ENCODE assay signal across 17 cellular contexts in the genomic region with DNA sequence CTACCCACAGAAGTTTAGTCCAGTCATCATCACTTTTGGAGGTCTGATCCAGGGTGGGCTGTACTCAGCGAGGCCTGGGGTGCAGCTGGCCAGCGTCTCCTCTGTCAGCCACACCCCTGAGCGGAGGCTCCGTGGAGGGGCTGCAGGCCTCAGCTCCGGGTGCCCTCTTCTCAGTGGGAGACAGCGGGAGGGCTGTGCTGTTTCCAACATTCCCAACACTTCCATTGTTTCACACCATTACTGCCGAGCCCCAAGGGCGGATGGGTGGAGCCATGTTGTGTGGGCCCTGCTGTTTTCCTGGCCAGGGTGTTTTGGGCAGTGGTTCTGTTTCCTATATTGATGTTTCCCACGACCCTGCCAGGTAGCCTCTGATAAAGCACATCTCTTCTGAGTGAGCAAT.
DNase-seq lines count a peak whose midpoint lies in the region; ATAC-seq, FAIRE-seq and TF ChIP-seq lines count a peak whose summit lies in the region.
"Had no signal": no experiment of that assay in that cellular context is flagged by ENCODE, and none has a peak within 500 bp of the region (broad histone marks: within the 10 kb centered on the region; RNA-seq: fewer than 3 reads in every experiment).

No MANE protein-coding gene starts in this region.

- no CpG with 5 or more reads among the region's 9 CpGs for WGBS in neuronal stem cell (ENCODE audit: extremely low coverage in 2 of 2, insufficient read length in 2 of 2, insufficient replicate concordance in 1 of 2), 2 donors
- 94 to 95% methylated on average over 9 of the region's 9 CpGs for WGBS in aorta, 2 donors
- WGBS in heart right ventricle, 2 donors, result 77 to 80% methylated on average over 9 of the region's 9 CpGs

- H3K27ac ChIP-seq in neuronal stem cell (replicated peaks; ENCODE audit: low read length), result no peak overlapping the region
- no peak overlapping the region for H3K27ac ChIP-seq in aorta (ENCODE audit: low read depth in 1 of 2, low read length in 2 of 2)
- H3K27ac ChIP-seq in heart right ventricle, result no peak overlapping the region
- H3K27ac ChIP-seq: 22Rv1 had no signal

- no peak overlapping the region for H3K4me3 Mint-ChIP-seq in progenitor cell of endocrine pancreas (ENCODE audit: low read depth)
- H3K4me3 Mint-ChIP-seq: CD4-positive, alpha-beta T cell; GM23338 had no signal

- H2AFZ ChIP-seq in neuronal stem cell (ENCODE audit: low read length), result peak overlapping the region; percentile 40
- H2AFZ ChIP-seq: GM23338 had no signal

- H3K23ac ChIP-seq in neuronal stem cell (ENCODE audit: low read depth, low read length, poor library complexity), result no peak overlapping the region

- H3K4me3 ChIP-seq in neuronal stem cell (ENCODE audit: low read length in 2 of 2), result no peak overlapping the region
- no peak overlapping the region for H3K4me3 ChIP-seq in aorta (ENCODE audit: low read length in 2 of 2)
- H3K4me3 ChIP-seq in heart right ventricle, result no peak overlapping the region
- H3K4me3 ChIP-seq: GM12878, GM23338 had no signal

- no peak overlapping the region for H3K14ac ChIP-seq in neuronal stem cell (ENCODE audit: low read length)

- no peak overlapping the region for H4K91ac ChIP-seq in neuronal stem cell (ENCODE audit: low read depth, low read length, poor library complexity)

- DNase-seq in activated effector memory CD4-positive, alpha-beta T cell treated with anti-CD3 and anti-CD28 coated beads, Interleukin-2, amount 50 U/mL, for 16 hours, result peak; percentile 39
- DNase-seq in activated effector memory CD4-positive, alpha-beta T cell treated with Interleukin-2 at 50 U/mL for 16 hours, result no peak
- peak; percentile 44 to 58 for DNase-seq in dermis microvascular lymphatic vessel endothelial cell (ENCODE audit: low read depth in 2 of 2)
- no peak for DNase-seq in neuronal stem cell (ENCODE audit: low spot score)
- DNase-seq in aorta, result peak; percentile 28 to 57
- DNase-seq in progenitor cell of endocrine pancreas (ENCODE audit: low spot score, unreplicated experiment), result no peak
- DNase-seq in HTR-8/SVneo (ENCODE audit: insufficient read length, low spot score), result no peak
- DNase-seq in heart right ventricle, result no peak
- DNase-seq: Calu3; CD4-positive, alpha-beta T cell; DMS 273 treated with DMSO at 0.1 percent for 48 hours; DMS79; H7 had no signal

- H3K4me2 ChIP-seq in neuronal stem cell (ENCODE audit: insufficient read depth, low read length, poor library complexity, severe bottlenecking), result no peak overlapping the region
- H3K4me2 ChIP-seq: GM23338 had no signal

- no peak overlapping the region for H3K18ac ChIP-seq in neuronal stem cell (ENCODE audit: low read length)

- H2AK5ac ChIP-seq in neuronal stem cell (ENCODE audit: low read depth, low read length), result no peak overlapping the region

- H3K9me3 Mint-ChIP-seq in progenitor cell of endocrine pancreas (ENCODE audit: low read depth), result no peaks in the 10 kb centered on the region
- H3K9me3 Mint-ChIP-seq: CD4-positive, alpha-beta T cell; GM23338 had no signal

- H3K27me3 Mint-ChIP-seq in progenitor cell of endocrine pancreas, result peaks cover 15% of the 10 kb centered on the region
- H3K27me3 Mint-ChIP-seq: CD4-positive, alpha-beta T cell had no signal

- no peaks in the 10 kb centered on the region for H3K9me3 ChIP-seq in neuronal stem cell (replicated peaks in 1 of 2; ENCODE audit: control insufficient read depth in 2 of 2, insufficient read depth in 1 of 2, low read depth in 1 of 2, low read length in 2 of 2)
- H3K9me3 ChIP-seq in aorta (ENCODE audit: control insufficient read depth, low read length), result no peaks in the 10 kb centered on the region
- H3K9me3 ChIP-seq in heart right ventricle, result no peaks in the 10 kb centered on the region

- no peak overlapping the region for H4K8ac ChIP-seq in neuronal stem cell (ENCODE audit: low read depth, low read length)

- no peak overlapping the region for H3K27ac Mint-ChIP-seq in progenitor cell of endocrine pancreas
- H3K27ac Mint-ChIP-seq: CD4-positive, alpha-beta T cell; GM23338 had no signal

- H2BK120ac ChIP-seq in neuronal stem cell (ENCODE audit: low read depth, low read length), result no peak overlapping the region

- intact Hi-C loops in aorta (cut with DNase I) (no loop called here), heart right ventricle (cut with DNase I) (no loop called here)

- no peak overlapping the region for H2BK12ac ChIP-seq in neuronal stem cell (ENCODE audit: low read length)

- ATAC-seq in aorta (ENCODE audit: low FRiP score) (no peak), heart right ventricle (no peak)
- ATAC-seq: GM12878, GM23338 had no signal

- TF ChIP-seq CTCF in progenitor cell of endocrine pancreas (IDR thresholded peaks at IDR 0.05; ENCODE audit: unreplicated experiment) (no peak), heart right ventricle (IDR thresholded peaks at IDR 0.05) (no peak)

- no peak overlapping the region for H2BK5ac ChIP-seq in neuronal stem cell (ENCODE audit: low read length)

- no peaks in the 10 kb centered on the region for H3K36me3 ChIP-seq in neuronal stem cell (replicated peaks in 1 of 2; ENCODE audit: control insufficient read depth in 2 of 2, insufficient read depth in 2 of 2, low read length in 2 of 2)
- H3K36me3 ChIP-seq in aorta (ENCODE audit: control insufficient read depth in 1 of 2, insufficient read depth in 2 of 2, low read length in 1 of 2), result no peaks in the 10 kb centered on the region
- H3K36me3 ChIP-seq in heart right ventricle, result peaks cover 0 to 5% (median 0%) of the 10 kb centered on the region in 9 donors

- H3K27me3 ChIP-seq in neuronal stem cell (ENCODE audit: control insufficient read depth in 3 of 3, insufficient read depth in 3 of 3, low read depth in 1 of 3, low read length in 3 of 3), result peaks cover 0 to 6% (median 0%) of the 10 kb centered on the region in 3 experiments
- no peaks in the 10 kb centered on the region for H3K27me3 ChIP-seq in aorta (ENCODE audit: control insufficient read depth in 1 of 2, insufficient read depth in 2 of 2, low read length in 1 of 2)
- H3K27me3 ChIP-seq in heart right ventricle, result no peaks in the 10 kb centered on the region

- H3K4me1 Mint-ChIP-seq in progenitor cell of endocrine pancreas (ENCODE audit: low read depth), result peaks cover 7% of the 10 kb centered on the region

- H3K36me3 Mint-ChIP-seq in progenitor cell of endocrine pancreas (ENCODE audit: insufficient read depth), result no peaks in the 10 kb centered on the region

- no peak overlapping the region for H3K9ac ChIP-seq in neuronal stem cell (ENCODE audit: low read depth, low read length, poor library complexity)

- H3K79me1 ChIP-seq in neuronal stem cell (ENCODE audit: low read depth, low read length), result no peaks in the 10 kb centered on the region

- H3K4ac ChIP-seq in neuronal stem cell (ENCODE audit: low read length), result no peak overlapping the region

- no peak for FAIRE-seq in HTR-8/SVneo (lab: Jason Lieb, UNC)
- FAIRE-seq: GM12878, GM18507 had no signal

- H2BK15ac ChIP-seq in neuronal stem cell (ENCODE audit: low read length), result no peak overlapping the region

- H3K4me1 ChIP-seq in neuronal stem cell (ENCODE audit: control insufficient read depth in 2 of 2, insufficient read depth in 1 of 2, low read depth in 1 of 2, low read length in 2 of 2) (peaks cover 0 to 16% of the 10 kb centered on the region in 2 donors), aorta (ENCODE audit: control insufficient read depth in 1 of 2, insufficient read depth in 2 of 2, low read length in 2 of 2) (no peaks in the 10 kb centered on the region), heart right ventricle (peaks cover 0 to 59% (median 30%) of the 10 kb centered on the region in 9 donors)

Comparison
In these comparisons a context has a peak if more than half of its experiments do, and no peak if none do; other contexts are left out.
1. DNase-seq: peak in activated effector memory CD4-positive, alpha-beta T cell treated with anti-CD3 and anti-CD28 coated beads, Interleukin-2, amount 50 U/mL, for 16 hours (single experiment), dermis microvascular lymphatic vessel endothelial cell (2 of 2) and aorta (2 of 2); none in activated effector memory CD4-positive, alpha-beta T cell treated with Interleukin-2 at 50 U/mL for 16 hours (single experiment), neuronal stem cell (single experiment), progenitor cell of endocrine pancreas (single experiment), HTR-8/SVneo (single experiment) and heart right ventricle (0 of 2).